ENCODE assay signal across 8 cellular contexts in the genomic region with DNA sequence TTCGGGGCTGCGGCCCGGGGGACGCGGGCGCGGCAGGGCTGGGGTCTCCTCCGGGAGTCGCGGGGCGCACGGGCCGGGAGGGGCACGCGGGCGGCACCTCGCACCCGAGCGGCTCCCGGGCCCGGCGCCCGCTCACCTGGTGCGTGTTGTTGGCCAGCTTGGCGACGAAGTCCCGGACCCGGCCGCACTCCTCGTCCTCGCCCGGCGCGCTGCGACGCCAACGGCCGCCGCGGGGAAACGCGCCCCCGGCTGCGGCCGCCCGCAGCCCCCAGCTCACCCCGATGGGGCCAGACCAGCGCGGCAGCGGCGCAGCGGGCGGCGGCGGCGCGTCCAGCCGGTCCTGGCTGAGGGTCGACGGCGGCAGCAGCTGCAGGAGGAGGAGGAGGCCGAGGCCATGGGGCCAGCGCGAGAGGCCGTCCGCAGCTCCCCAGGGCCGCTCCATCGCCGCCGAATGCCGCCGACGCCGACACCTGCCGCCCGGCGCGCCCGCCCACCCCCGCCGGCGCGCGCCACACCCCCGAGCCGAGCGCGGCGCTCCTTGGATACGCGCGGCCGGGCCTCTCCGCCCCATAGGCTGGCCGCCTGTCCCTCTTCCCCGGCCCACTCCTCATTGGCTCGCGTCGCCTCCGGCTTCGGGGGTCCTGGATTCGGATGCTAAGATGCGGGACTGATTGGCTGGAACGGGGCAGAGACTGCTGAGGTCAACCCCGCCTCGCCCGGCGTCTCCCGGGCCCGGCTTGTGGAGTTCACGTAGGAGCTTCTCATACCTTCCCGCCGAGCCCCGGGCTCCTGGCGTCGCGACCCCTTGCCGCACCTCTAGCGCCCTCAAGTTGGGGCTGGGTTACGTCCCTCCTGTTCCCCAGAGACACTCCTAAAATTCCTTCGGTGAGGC. TPM values are rescaled to one million over a fixed set of nuclear protein-coding genes. Genes with fewer than 3 reads are reported as not detected.
DNase-seq lines count a peak whose midpoint lies in the region; ATAC-seq, FAIRE-seq and TF ChIP-seq lines count a peak whose summit lies in the region.

A gene (minus strand): TSS at position 468 of the 892 bp plus-strand sequence. CDS start 26 bp downstream, at position 442.

- H3K4me3 ChIP-seq in WERI-Rb-1 (ENCODE audit: low read depth, low read length) (peak within 1 kb of the TSS; percentile 74), iPS-11a (ENCODE audit: low read depth, low read length) (peak within 1 kb of the TSS; percentile 60), sigmoid colon (peak within 1 kb of the TSS; percentile 34 to 89 (median 74))

- 1% methylated on average over 121 of the region's 121 CpGs for WGBS in sigmoid colon, 2 donors

- no peak for TF ChIP-seq EP300 in sigmoid colon (IDR thresholded peaks at IDR 0.05)

- H3K36me3 ChIP-seq in WERI-Rb-1 (peaks cover 21% of the 10 kb centered on the region), sigmoid colon (peaks cover 0 to 19% (median 0%) of the 10 kb centered on the region in 4 donors)

- H3K27me3 ChIP-seq in WERI-Rb-1 (ENCODE audit: insufficient read depth, low read depth, severe bottlenecking): no peaks in the 10 kb centered on the region
- no peaks in the 10 kb centered on the region for H3K27me3 ChIP-seq in sigmoid colon

- H3K9me3 ChIP-seq in WERI-Rb-1 (ENCODE audit: severe bottlenecking) (no peaks in the 10 kb centered on the region), sigmoid colon (no peaks in the 10 kb centered on the region)

- DNase-seq in GM12892 (ENCODE audit: insufficient read length) (peak; percentile 50), NCI-H2107 treated with DMSO at 0.1 percent for 48 hours (lab: John Stamatoyannopoulos, UW; ENCODE audit: unreplicated experiment) (peak; percentile 87), WERI-Rb-1 (peak; percentile 98), T47D (ENCODE audit: low read depth in 1 of 2, low spot score in 1 of 2) (peak; percentile 67 to 90), sigmoid colon (peak; percentile 95), KG1 (lab: John Stamatoyannopoulos, UW) (no peak)

- FAIRE-seq in GM12892 (lab: Jason Lieb, UNC): no peak

- TF ChIP-seq CTCF in WERI-Rb-1 (IDR thresholded peaks at IDR 0.05; ENCODE audit: low read depth, low read length) (peak; percentile 37; the same call in 1 of the 2 replicates), sigmoid colon (IDR thresholded peaks at IDR 0.05) (no peak)

- ATAC-seq in HG03025 (IDR thresholded peaks at IDR 0.05; ENCODE audit: low FRiP score, unreplicated experiment): peak; percentile 79

- peaks cover 0 to 56% (median 47%) of the 10 kb centered on the region in 4 donors for H3K4me1 ChIP-seq in sigmoid colon

- in situ Hi-C loops in T47D (cut with HindIII; ENCODE audit: low pct_unique_long_range_greater_than_20kb, low sequenced_read_pairs): no loop called here

- H3K27ac ChIP-seq in WERI-Rb-1: peak within 1 kb of the TSS; percentile 78
- H3K27ac ChIP-seq in sigmoid colon: peak within 1 kb of the TSS; percentile 85 to 90 (median 87)

- TF ChIP-seq POLR2A in GM12892 (IDR thresholded peaks at IDR 0.05; ENCODE audit: low read depth, low read length) (no peak), sigmoid colon (IDR thresholded peaks at IDR 0.05) (no peak)

- intact Hi-C loops in sigmoid colon (cut with DNase I): loop anchor here (2.0 to 10.0 kb wide), 2 partner anchors 121 to 303 kb away; a partner anchor contains a TSS

RNA-seq across cellular contexts. Expression of the gene that starts here (rescaled TPM):
- 1.3 TPM for polyA plus RNA-seq in GM12892 (2012; ENCODE audit: missing spikeins)
- 10 to 100 TPM; 33.4 to 55.1 (median 47.2) TPM for total RNA-seq in sigmoid colon
- polyA plus RNA-seq in sigmoid colon: 10 to 100 TPM in 1 of 3 donors, 1 to 10 TPM in 2; 7.2 to 37.0 (median 8.6) TPM
